ENCODE assay signal across 20 cellular contexts in the genomic region with DNA sequence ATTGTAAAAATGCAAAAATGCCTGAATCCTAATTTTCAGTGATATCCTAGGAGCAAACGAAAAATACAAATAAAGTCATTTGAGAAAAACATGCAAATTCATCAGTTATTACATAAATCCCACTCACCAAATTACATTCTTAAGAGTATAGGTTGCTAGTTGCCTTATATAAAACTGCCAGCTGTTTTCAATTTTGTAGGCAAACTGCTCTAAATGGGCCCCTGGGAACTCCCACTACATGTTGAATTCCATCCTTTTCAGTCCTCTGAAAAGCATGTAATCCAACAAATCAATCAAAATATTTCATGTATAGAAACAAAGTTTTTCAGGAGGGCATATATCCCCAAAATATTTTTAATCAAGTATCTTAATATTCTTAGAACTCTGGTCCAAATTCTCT. TPM values are rescaled to one million over a fixed set of nuclear protein-coding genes. Genes with fewer than 3 reads are reported as not detected.
A peak's percentile ranks its signal among the peaks of the same experiment; 100 is the strongest.
DNase-seq lines count a peak whose midpoint lies in the region; ATAC-seq, FAIRE-seq and TF ChIP-seq lines count a peak whose summit lies in the region.
"Had no signal": no experiment of that assay in that cellular context is flagged by ENCODE, and none has a peak within 500 bp of the region (broad histone marks: within the 10 kb centered on the region; RNA-seq: fewer than 3 reads in every experiment).

No MANE protein-coding gene starts in this region.

- WGBS in K562 (ENCODE audit: insufficient coverage, low coverage, missing lambda C conversion rate) = 30% methylated on average over 1 of the region's 1 CpG

- no peak for TF ChIP-seq RAD21 in K562 (CRISPR knock-in tag; conservative IDR thresholded peaks at IDR 0.05 in 1 of 2, IDR thresholded peaks at IDR 0.05 in 1 of 2)

- BruUV-seq in K562 (replicated peaks; lab: Mats Ljungman, UMichigan) = no TSS peak

- DNase-seq in natural killer cell (no peak), NCI-H1048 (lab: John Stamatoyannopoulos, UW) (peak; percentile 73), K562 (ENCODE audit: extremely low read depth in 1 of 4, low spot score in 3 of 4) (no peak), type B pancreatic cell (ENCODE audit: extremely low spot score, unreplicated experiment) (no peak), DMS79 (lab: John Stamatoyannopoulos, UW) (no peak)
- no peak for DNase-seq in natural killer cell treated with Interleukin-12 subunit alpha and Interleukin-12 subunit beta and Interleukin-15 and Interleukin-18, amount 100 ng/mL, for 72 hours (ENCODE audit: low spot score)
- DNase-seq in activated CD4-positive, alpha-beta memory T cell treated with anti-CD3 and anti-CD28 coated beads for 36 hours = no peak
- no peak for DNase-seq in activated CD4-positive, CD25-positive, alpha-beta regulatory T cell treated with anti-CD3 and anti-CD28 coated beads, Interleukin-2, amount 50 U/mL, for 72 hours
- DNase-seq: activated B cell treated with CpG ODN at 0.5 μM for 24 hours; heart right ventricle; islet precursor cell; NCI-H1436 treated with DMSO at 0.1 percent for 48 hours; NCI-H345; posterior cingulate gyrus; SHP77; stimulated activated CD4-positive, alpha-beta T cell treated with anti-CD3 and anti-CD28 coated beads, Interleukin-4, amount 100 ng/mL, for 1 hour; T-helper 17 cell; uterus had no signal

- no peaks in the 10 kb centered on the region for H4K20me1 ChIP-seq in K562 (replicated peaks; ENCODE audit: control insufficient read depth, insufficient read depth, low read length)

- H3K4me3 ChIP-seq in K562 = no peak overlapping the region
- H3K4me3 ChIP-seq: esophagus muscularis mucosa, heart right ventricle, lung, uterus had no signal

- no peaks in the 10 kb centered on the region for H3K9me3 Mint-ChIP-seq in natural killer cell
- H3K9me3 Mint-ChIP-seq in natural killer cell treated with Interleukin-12 subunit alpha and Interleukin-12 subunit beta and Interleukin-15 and Interleukin-18, amount 100 ng/mL, for 72 hours = no peaks in the 10 kb centered on the region
- no peaks in the 10 kb centered on the region for H3K9me3 Mint-ChIP-seq in type B pancreatic cell
- no peaks in the 10 kb centered on the region for H3K9me3 Mint-ChIP-seq in activated CD4-positive, alpha-beta memory T cell treated with anti-CD3 and anti-CD28 coated beads for 36 hours
- H3K9me3 Mint-ChIP-seq: activated B cell treated with CpG ODN at 0.5 μM for 24 hours had no signal

- ATAC-seq in natural killer cell (no peak), K562 (no peak)
- no peak for ATAC-seq in natural killer cell treated with Interleukin-12 subunit alpha and Interleukin-12 subunit beta and Interleukin-15 and Interleukin-18, amount 100 ng/mL, for 72 hours
- ATAC-seq: heart right ventricle, T-helper 17 cell had no signal

- H3K27me3 Mint-ChIP-seq in natural killer cell (ENCODE audit: low read depth in 2 of 2) = peaks cover 2 to 7% of the 10 kb centered on the region in 2 donors
- H3K27me3 Mint-ChIP-seq in natural killer cell treated with Interleukin-12 subunit alpha and Interleukin-12 subunit beta and Interleukin-15 and Interleukin-18, amount 100 ng/mL, for 72 hours = peaks cover 0 to 14% of the 10 kb centered on the region in 2 donors
- H3K27me3 Mint-ChIP-seq in type B pancreatic cell = peaks cover 3% of the 10 kb centered on the region
- no peaks in the 10 kb centered on the region for H3K27me3 Mint-ChIP-seq in activated CD4-positive, alpha-beta memory T cell treated with anti-CD3 and anti-CD28 coated beads for 36 hours
- H3K27me3 Mint-ChIP-seq: activated B cell treated with CpG ODN at 0.5 μM for 24 hours, T-helper 17 cell had no signal

- H3K9me1 ChIP-seq in K562 (ENCODE audit: control insufficient read depth, insufficient read depth, low read length) = no peaks in the 10 kb centered on the region

- CTCF ChIA-PET in K562 (lab: Yijun Ruan, JAX; ENCODE audit: low intra/inter-chr PET ratio) = no interaction called here
- CTCF ChIA-PET in activated CD4-positive, alpha-beta memory T cell treated with anti-CD3 and anti-CD28 coated beads for 36 hours (lab: Charles Lee) = no interaction called here

- FAIRE-seq in K562 (lab: Jason Lieb, UNC) = no peak

- intact Hi-C loops in natural killer cell (cut with micrococcal nuclease) = loop anchor here (5.0 to 10.0 kb wide), 3 partner anchors 54 to 263 kb away; partner anchors contain the start of gene REEP3
- intact Hi-C loops in K562 (cut with micrococcal nuclease) = loop anchor here (5.0 kb wide), 1 partner anchor 251 kb away; no protein-coding TSS in a partner anchor
- intact Hi-C loops in activated CD4-positive, alpha-beta memory T cell treated with anti-CD3 and anti-CD28 coated beads for 36 hours (cut with micrococcal nuclease) = loop anchor here (2.0 to 5.0 kb wide), 2 partner anchors 199 to 241 kb away; no protein-coding TSS in a partner anchor

- no peak overlapping the region for H2AFZ ChIP-seq in K562 (ENCODE audit: low read depth, low read length)

- H3K27ac Mint-ChIP-seq in natural killer cell (no peak overlapping the region), type B pancreatic cell (no peak overlapping the region)
- H3K27ac Mint-ChIP-seq in natural killer cell treated with Interleukin-12 subunit alpha and Interleukin-12 subunit beta and Interleukin-15 and Interleukin-18, amount 100 ng/mL, for 72 hours = no peak overlapping the region
- no peak overlapping the region for H3K27ac Mint-ChIP-seq in activated CD4-positive, alpha-beta memory T cell treated with anti-CD3 and anti-CD28 coated beads for 36 hours
- H3K27ac Mint-ChIP-seq: activated B cell treated with CpG ODN at 0.5 μM for 24 hours, T-helper 17 cell had no signal

- H3K4me3 Mint-ChIP-seq in natural killer cell (peak overlapping the region; percentile 57), type B pancreatic cell (peak overlapping the region; percentile 26)
- H3K4me3 Mint-ChIP-seq in natural killer cell treated with Interleukin-12 subunit alpha and Interleukin-12 subunit beta and Interleukin-15 and Interleukin-18, amount 100 ng/mL, for 72 hours = no peak overlapping the region
- H3K4me3 Mint-ChIP-seq in activated CD4-positive, alpha-beta memory T cell treated with anti-CD3 and anti-CD28 coated beads for 36 hours = no peak overlapping the region
- H3K4me3 Mint-ChIP-seq: activated B cell treated with CpG ODN at 0.5 μM for 24 hours, T-helper 17 cell had no signal

- H3K27ac ChIP-seq in K562 (ENCODE audit: extremely low read depth, low read depth, low read length) = no peak overlapping the region
- H3K27ac ChIP-seq: heart right ventricle had no signal

- no peak overlapping the region for H3K4me2 ChIP-seq in K562 (ENCODE audit: insufficient read depth, low read length)

- TF ChIP-seq POLR2A in K562 (conservative IDR thresholded peaks at IDR 0.05) = no peak

- peaks cover 69% of the 10 kb centered on the region for H3K79me2 ChIP-seq in K562 (ENCODE audit: control insufficient read depth, insufficient read depth, low read length)

- peaks cover 0 to 19% of the 10 kb centered on the region in 2 experiments; a peak in 4 of 5 replicates for H3K4me1 ChIP-seq in K562 (replicated peaks in 1 of 2; ENCODE audit: control insufficient read depth in 2 of 2, insufficient read depth in 2 of 2, low read length in 2 of 2)
- H3K4me1 ChIP-seq: uterus had no signal

- in situ Hi-C loops in K562 (cut with MboI) = no loop called here

- no peak overlapping the region for H3K9ac ChIP-seq in K562 (ENCODE audit: insufficient read depth in 1 of 2, low read depth in 2 of 2, low read length in 2 of 2)

- H3K27me3 ChIP-seq in K562 (ENCODE audit: control insufficient read depth in 2 of 2, insufficient read depth in 2 of 2, low read length in 2 of 2) = no peaks in the 10 kb centered on the region
- H3K27me3 ChIP-seq: esophagus muscularis mucosa, heart right ventricle, uterus had no signal

- no peaks in the 10 kb centered on the region for H3K9me3 ChIP-seq in K562 (replicated peaks; ENCODE audit: control insufficient read depth, insufficient read depth, low read depth, low read length)
- H3K9me3 ChIP-seq: esophagus muscularis mucosa, uterus had no signal

- TF ChIP-seq CTCF in natural killer cell (IDR thresholded peaks at IDR 0.05) = no peak
- no peak for TF ChIP-seq CTCF in K562 (IDR thresholded peaks at IDR 0.05 in 2 of 3, conservative IDR thresholded peaks at IDR 0.05 in 1 of 3; ENCODE audit: insufficient read depth in 2 of 3, low read depth in 1 of 3, low read length in 3 of 3)
- no peak for TF ChIP-seq CTCF in type B pancreatic cell (conservative IDR thresholded peaks at IDR 0.05)

- TF ChIP-seq EP300 in K562 (IDR thresholded peaks at IDR 0.05; ENCODE audit: low read length) = no peak

- POLR2A ChIA-PET in K562 (lab: Yijun Ruan, JAX) = interaction anchor here (0.6 to 1.6 kb wide), 3 partner anchors 9 to 71 kb away, joined by 3 to 5 read pairs (median 3); no protein-coding TSS in a partner anchor
- POLR2A ChIA-PET in activated CD4-positive, alpha-beta memory T cell treated with anti-CD3 and anti-CD28 coated beads for 36 hours (lab: Charles Lee) = no interaction called here

- H3K36me3 Mint-ChIP-seq in natural killer cell (no peaks in the 10 kb centered on the region), type B pancreatic cell (no peaks in the 10 kb centered on the region)
- no peaks in the 10 kb centered on the region for H3K36me3 Mint-ChIP-seq in natural killer cell treated with Interleukin-12 subunit alpha and Interleukin-12 subunit beta and Interleukin-15 and Interleukin-18, amount 100 ng/mL, for 72 hours
- no peaks in the 10 kb centered on the region for H3K36me3 Mint-ChIP-seq in activated CD4-positive, alpha-beta memory T cell treated with anti-CD3 and anti-CD28 coated beads for 36 hours

- H3K36me3 ChIP-seq in K562 (ENCODE audit: control insufficient read depth, insufficient read depth, low read length) = no peaks in the 10 kb centered on the region
- H3K36me3 ChIP-seq: esophagus muscularis mucosa, heart right ventricle, uterus had no signal

- H3K4me1 Mint-ChIP-seq in natural killer cell = peaks cover 19 to 20% of the 10 kb centered on the region in 2 donors
- H3K4me1 Mint-ChIP-seq in natural killer cell treated with Interleukin-12 subunit alpha and Interleukin-12 subunit beta and Interleukin-15 and Interleukin-18, amount 100 ng/mL, for 72 hours (ENCODE audit: low read depth in 2 of 2) = peaks cover 14 to 15% of the 10 kb centered on the region in 2 donors
- H3K4me1 Mint-ChIP-seq in type B pancreatic cell (ENCODE audit: unreplicated experiment) = peaks cover 17% of the 10 kb centered on the region
- peaks cover 21% of the 10 kb centered on the region for H3K4me1 Mint-ChIP-seq in activated CD4-positive, alpha-beta memory T cell treated with anti-CD3 and anti-CD28 coated beads for 36 hours (ENCODE audit: low read depth)

RNA-seq across cellular contexts. Expression of gene JMJD1C, which starts 2.1 kb away (rescaled TPM):
- 100 to 1,000 TPM; 125 to 208 (median 156) TPM for total RNA-seq in natural killer cell
- total RNA-seq in natural killer cell treated with Interleukin-12 subunit alpha and Interleukin-12 subunit beta and Interleukin-15 and Interleukin-18, amount 100 ng/mL, for 72 hours = 10 to 100 TPM; 39.2 to 50.7 TPM
- 158 and 301 TPM in 2 replicates for total RNA-seq in K562 (2011; cell fraction: chromatin; rRNA removed; ENCODE audit: low replicate concordance)
- total RNA-seq in K562 (2011; cell fraction: nucleolus; rRNA removed) = 93.6 and 118 TPM in 2 replicates
- total RNA-seq in K562 (2011; cell fraction: nucleoplasm; rRNA removed) = 154 and 227 TPM in 2 replicates
- 33.3 and 39.7 TPM in 2 replicates for total RNA-seq in K562 (2014; rRNA removed)
- total RNA-seq in K562 (2014; rRNA removed; fragmentation: Illumina TruSeq; extraction: Trizol) = 68.0 and 79.3 TPM in 2 replicates
- total RNA-seq in K562 (2015; rRNA removed; fragmentation: Illumina TruSeq; extraction: Trizol) = 57.4 and 58.8 TPM in 2 replicates
- 46.0 and 47.2 TPM in 2 replicates for total RNA-seq in K562 (2021)
- 49.3 and 51.1 TPM in 2 replicates for polyA plus RNA-seq in K562 (2011; rRNA removed)
- polyA plus RNA-seq in K562 (2011; cell fraction: cytosol; rRNA removed) = 12.9 and 24.3 TPM in 2 replicates
- 53.4 and 73.5 TPM in 2 replicates for polyA plus RNA-seq in K562 (2011; cell fraction: nucleus; rRNA removed)
- polyA plus RNA-seq in K562 (2012) = 26.3 and 30.7 TPM in 2 replicates
- polyA plus RNA-seq in K562 (2014; fragmentation: Illumina TruSeq; extraction: Trizol) = 48.1 and 49.3 TPM in 2 replicates
- polyA plus RNA-seq in K562 (2014; fragmentation: Nextera tagmentation; extraction: Ambion mirVana) = 10 to 100 TPM; 25.3 to 38.5 TPM
- 32.3 and 36.1 TPM in 2 replicates for polyA plus RNA-seq in K562 (2014; rRNA removed)
- 164 and 189 TPM in 2 replicates for polyA minus RNA-seq in K562 (2011; rRNA and poly(A)+ RNA removed)
- polyA minus RNA-seq in K562 (2011; cell fraction: cytosol; rRNA and poly(A)+ RNA removed) = 36.8 and 39.6 TPM in 2 replicates
- 86.6 and 187 TPM in 2 replicates for polyA minus RNA-seq in K562 (2011; cell fraction: nucleus; rRNA and poly(A)+ RNA removed)
- 58.3 and 62.6 TPM in 2 replicates for total RNA-seq in type B pancreatic cell (ENCODE audit: low replicate concordance)
- 10 to 100 TPM; 42.6 to 47.3 TPM for total RNA-seq in activated CD4-positive, alpha-beta memory T cell treated with anti-CD3 and anti-CD28 coated beads for 36 hours

RNA-seq across cellular contexts. Expression of gene REEP3, which starts 53.4 kb away (rescaled TPM):
- total RNA-seq in natural killer cell = 10 to 100 TPM in 1 of 3 donors, 1 to 10 TPM in 2; 4.6 to 10.2 (median 8.3) TPM
- total RNA-seq in natural killer cell treated with Interleukin-12 subunit alpha and Interleukin-12 subunit beta and Interleukin-15 and Interleukin-18, amount 100 ng/mL, for 72 hours = 10 to 100 TPM; 12.7 to 14.8 TPM
- 3.8 and 11.4 TPM in 2 replicates for total RNA-seq in K562 (2011; cell fraction: chromatin; rRNA removed; ENCODE audit: low replicate concordance)
- total RNA-seq in K562 (2011; cell fraction: nucleolus; rRNA removed) = 3.5 and 4.1 TPM in 2 replicates
- 9.5 and 18.6 TPM in 2 replicates for total RNA-seq in K562 (2011; cell fraction: nucleoplasm; rRNA removed)
- 6.4 TPM in 2 replicates for total RNA-seq in K562 (2014; rRNA removed)
- total RNA-seq in K562 (2014; rRNA removed; fragmentation: Illumina TruSeq; extraction: Trizol) = 10.2 and 12.6 TPM in 2 replicates
- total RNA-seq in K562 (2015; rRNA removed; fragmentation: Illumina TruSeq; extraction: Trizol) = 10.8 and 12.4 TPM in 2 replicates
- total RNA-seq in K562 (2021) = 10.3 and 10.6 TPM in 2 replicates
- polyA plus RNA-seq in K562 (2011; rRNA removed) = 6.1 and 9.2 TPM in 2 replicates
- polyA plus RNA-seq in K562 (2011; cell fraction: cytosol; rRNA removed) = 2.7 and 4.5 TPM in 2 replicates
- polyA plus RNA-seq in K562 (2011; cell fraction: nucleus; rRNA removed) = 1.7 and 2.4 TPM in 2 replicates
- polyA plus RNA-seq in K562 (2012) = 4.1 and 5.4 TPM in 2 replicates
- polyA plus RNA-seq in K562 (2014; fragmentation: Illumina TruSeq; extraction: Trizol) = 9.2 and 13.4 TPM in 2 replicates
- polyA plus RNA-seq in K562 (2014; fragmentation: Nextera tagmentation; extraction: Ambion mirVana) = 1 to 10 TPM; 3.4 to 6.6 TPM
- polyA plus RNA-seq in K562 (2014; rRNA removed) = 4.6 and 5.2 TPM in 2 replicates
- 8.9 and 10.7 TPM in 2 replicates for polyA minus RNA-seq in K562 (2011; rRNA and poly(A)+ RNA removed)
- 5.2 and 6.8 TPM in 2 replicates for polyA minus RNA-seq in K562 (2011; cell fraction: cytosol; rRNA and poly(A)+ RNA removed)
- 2.8 and 4.2 TPM in 2 replicates for polyA minus RNA-seq in K562 (2011; cell fraction: nucleus; rRNA and poly(A)+ RNA removed)
- 38.1 and 57.0 TPM in 2 replicates for total RNA-seq in type B pancreatic cell (ENCODE audit: low replicate concordance)
- total RNA-seq in activated CD4-positive, alpha-beta memory T cell treated with anti-CD3 and anti-CD28 coated beads for 36 hours = 10 to 100 TPM; 19.5 to 20.7 TPM

Comparison
In these comparisons a context has a peak if more than half of its experiments do, and no peak if none do; other contexts are left out.
1. H3K4me3 Mint-ChIP-seq: peak in natural killer cell (single experiment) and type B pancreatic cell (single experiment); none in natural killer cell treated with Interleukin-12 subunit alpha and Interleukin-12 subunit beta and Interleukin-15 and Interleukin-18, amount 100 ng/mL, for 72 hours (single experiment) and activated CD4-positive, alpha-beta memory T cell treated with anti-CD3 and anti-CD28 coated beads for 36 hours (single experiment).